Comparison of ENCODE assay signal across 31 cellular contexts in the genomic region with DNA sequence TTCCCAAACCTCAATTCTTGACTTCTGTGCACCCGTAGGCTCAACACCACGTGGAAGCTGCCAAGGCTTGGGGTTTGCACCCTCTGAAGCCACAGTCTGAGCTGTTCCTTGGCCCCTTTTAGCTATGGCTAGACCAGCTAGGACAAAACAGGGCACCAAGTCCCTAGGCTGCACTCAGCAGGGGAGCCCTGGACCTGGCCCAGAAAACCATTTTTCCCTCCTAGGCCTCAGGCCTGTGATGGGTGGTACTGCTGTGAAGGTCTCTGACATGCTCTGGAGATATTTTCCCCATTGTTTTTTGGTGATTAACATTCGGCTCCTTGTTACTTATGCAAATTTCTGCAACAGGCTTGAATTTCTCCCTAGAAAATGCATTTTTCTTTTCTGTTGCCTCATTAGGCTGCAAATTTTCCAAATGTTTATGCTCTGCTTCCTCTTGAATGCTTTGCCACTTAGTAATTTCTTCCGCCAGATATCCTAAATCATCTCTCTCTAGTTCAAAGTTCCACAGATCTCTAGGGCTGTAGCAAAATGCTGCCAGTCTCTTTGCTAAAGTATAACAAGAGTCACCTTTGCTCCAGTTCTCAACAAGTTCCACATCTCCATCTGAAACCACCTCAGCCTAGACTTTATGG.
DNase-seq lines count a peak whose midpoint lies in the region; ATAC-seq lines count a peak whose summit lies in the region.
"Had no signal": no experiment of that assay in that cellular context is flagged by ENCODE, and none has a peak within 500 bp of the region (broad histone marks: within the 10 kb centered on the region; RNA-seq: fewer than 3 reads in every experiment).

No MANE protein-coding gene starts in this region.

- H3K4me1 ChIP-seq in BLaER1 treated with 17β-estradiol and CSF1 and Interleukin-3, amounts not matched to agents 10 nM and 100 nM, result peaks cover 61 to 84% (median 71%) of the 10 kb centered on the region in 10 experiments
- peaks cover 3% of the 10 kb centered on the region for H3K4me1 ChIP-seq in mesenchymal stem cell (ENCODE audit: control insufficient read depth, insufficient read depth, low read depth, low read length)
- H3K4me1 ChIP-seq: A549, foreskin keratinocyte had no signal

- peak overlapping the region; percentile 78 for H4K8ac ChIP-seq in mesenchymal stem cell (ENCODE audit: low read length)

- peaks cover 7 to 42% (median 37%) of the 10 kb centered on the region in 11 experiments; a peak in 20 of 22 replicates for H3K9me3 ChIP-seq in BLaER1 treated with 17β-estradiol and CSF1 and Interleukin-3, amounts not matched to agents 10 nM and 100 nM (replicated peaks in 1 of 11)
- H3K9me3 ChIP-seq in mesenchymal stem cell (ENCODE audit: control insufficient read depth, low read length), result no peaks in the 10 kb centered on the region
- H3K9me3 ChIP-seq: A549, esophagus squamous epithelium, heart left ventricle, SJSA1 had no signal

- no peak overlapping the region for H3K14ac ChIP-seq in mesenchymal stem cell (ENCODE audit: low read length in 2 of 2)

- peaks cover 0 to 23% (median 7%) of the 10 kb centered on the region in 11 experiments; a peak in 7 of 22 replicates for H3K36me3 ChIP-seq in BLaER1 treated with 17β-estradiol and CSF1 and Interleukin-3, amounts not matched to agents 10 nM and 100 nM
- no peaks in the 10 kb centered on the region for H3K36me3 ChIP-seq in mesenchymal stem cell (ENCODE audit: control insufficient read depth in 1 of 2, insufficient read depth in 2 of 2, low read depth in 1 of 2, low read length in 2 of 2)
- H3K36me3 ChIP-seq: esophagus squamous epithelium, heart left ventricle, SJSA1, WERI-Rb-1 had no signal

- peak overlapping the region; percentile 55 to 97 (median 92) for H3K27ac ChIP-seq in BLaER1 treated with 17β-estradiol and CSF1 and Interleukin-3, amounts not matched to agents 10 nM and 100 nM
- H3K27ac ChIP-seq in angular gyrus (ENCODE audit: low read depth, low read length) (peak overlapping the region; percentile 40), mesenchymal stem cell (ENCODE audit: low read length, poor library complexity, severe bottlenecking) (no peak overlapping the region)
- H3K27ac ChIP-seq: A549, foreskin keratinocyte, RWPE1, SJSA1, WERI-Rb-1 had no signal

- WGBS in mesenchymal stem cell, result 58% methylated on average over 4 of the region's 4 CpGs

- H3K79me1 ChIP-seq in mesenchymal stem cell (replicated peaks; ENCODE audit: low read length, poor library complexity, severe bottlenecking), result no peaks in the 10 kb centered on the region

- H3K4ac ChIP-seq in mesenchymal stem cell (ENCODE audit: low read depth in 1 of 2, low read length in 2 of 2), result peak overlapping the region in 1 of 2 experiments; percentile 73

- peak overlapping the region; percentile 58 to 93 (median 76) for H3K4me2 ChIP-seq in BLaER1 treated with 17β-estradiol and CSF1 and Interleukin-3, amounts not matched to agents 10 nM and 100 nM
- no peak overlapping the region for H3K4me2 ChIP-seq in mesenchymal stem cell (ENCODE audit: low read length, poor library complexity, severe bottlenecking)
- H3K4me2 ChIP-seq: A549 had no signal

- H3K4me3 ChIP-seq in BLaER1 treated with 17β-estradiol and CSF1 and Interleukin-3, amounts not matched to agents 10 nM and 100 nM, result peak overlapping the region in 8 of 10 experiments; percentile 8 to 44 (median 32); a peak in 12 of 20 replicates
- H3K4me3 ChIP-seq in mesenchymal stem cell (ENCODE audit: insufficient read depth in 1 of 2, low read depth in 1 of 2, low read length in 2 of 2), result no peak overlapping the region
- H3K4me3 ChIP-seq: A549, esophagus squamous epithelium, GM12878, heart left ventricle, lung, SJSA1 had no signal

- H2BK15ac ChIP-seq in mesenchymal stem cell (ENCODE audit: low read depth, poor library complexity, severe bottlenecking), result peak overlapping the region; percentile 44

- peak; percentile 61 for DNase-seq in mesenchymal stem cell
- no peak for DNase-seq in GM03348 (ENCODE audit: low spot score)
- no peak for DNase-seq in OCI-M1 (lab: John Stamatoyannopoulos, UW)
- DNase-seq: activated CD4-positive, alpha-beta T cell treated with anti-CD3 and anti-CD28 coated beads for 4 hours; activated CD8-positive, alpha-beta memory T cell treated with anti-CD3 and anti-CD28 coated beads for 24 hours; activated naive CD8-positive, alpha-beta T cell treated with anti-CD3 and anti-CD28 coated beads, Interleukin-2, amount 50 U/mL, for 24 hours; activated T-cell treated with anti-CD3 and anti-CD28 coated beads for 4 hours; central memory CD4-positive, alpha-beta T cell; dermis blood vessel endothelial cell; DMS 273 treated with DMSO at 0.1 percent for 48 hours; esophagus squamous epithelium; foreskin keratinocyte; GOT3; heart left ventricle; NCI-H1105 treated with DMSO at 0.1 percent for 48 hours; NCI-H1930; NCI-H2171 treated with DMSO at 0.1 percent for 48 hours; NCI-H510A; stimulated activated CD4-positive, alpha-beta T cell treated with anti-CD3 and anti-CD28 coated beads, Interleukin-15, amount 100 ng/mL, for 24 hours; stimulated activated naive CD4-positive, alpha-beta T cell; WERI-Rb-1 had no signal

- peak overlapping the region in 10 of 11 experiments; percentile 67 to 79 (median 74); a peak in 19 of 22 replicates for H3K9ac ChIP-seq in BLaER1 treated with 17β-estradiol and CSF1 and Interleukin-3, amounts not matched to agents 10 nM and 100 nM
- no peak overlapping the region for H3K9ac ChIP-seq in mesenchymal stem cell (ENCODE audit: low read length)

- peak overlapping the region in 1 of 2 experiments; percentile 75 for H2BK12ac ChIP-seq in mesenchymal stem cell (ENCODE audit: low read length in 2 of 2)

- peak overlapping the region; percentile 54 for H2BK120ac ChIP-seq in mesenchymal stem cell (ENCODE audit: low read depth, low read length)

- no peaks in the 10 kb centered on the region for H3K27me3 ChIP-seq in BLaER1 treated with 17β-estradiol and CSF1 and Interleukin-3, amounts not matched to agents 10 nM and 100 nM
- H3K27me3 ChIP-seq in mesenchymal stem cell (ENCODE audit: control insufficient read depth in 1 of 2, insufficient read depth in 1 of 2, low read length in 2 of 2), result no peaks in the 10 kb centered on the region
- H3K27me3 ChIP-seq: esophagus squamous epithelium, foreskin keratinocyte, SJSA1 had no signal

- peak; percentile 30 for ATAC-seq in GM19043 (IDR thresholded peaks at IDR 0.05; ENCODE audit: low read depth, unreplicated experiment)
- ATAC-seq in GM19351 (IDR thresholded peaks at IDR 0.05; ENCODE audit: unreplicated experiment), result no peak
- ATAC-seq in HG02571 (IDR thresholded peaks at IDR 0.05; ENCODE audit: unreplicated experiment), result no peak
- ATAC-seq: A549; activated naive CD8-positive, alpha-beta T cell treated with anti-CD3 and anti-CD28 coated beads, Interleukin-2, amount 50 U/mL, for 24 hours; foreskin keratinocyte had no signal

- no peak overlapping the region for H2AFZ ChIP-seq in mesenchymal stem cell (ENCODE audit: low read depth, low read length)

- peak overlapping the region; percentile 67 to 80 for H3K18ac ChIP-seq in mesenchymal stem cell (ENCODE audit: low read depth in 1 of 2, low read length in 2 of 2)

- no peaks in the 10 kb centered on the region for H4K20me1 ChIP-seq in BLaER1 treated with 17β-estradiol and CSF1 and Interleukin-3, amounts not matched to agents 10 nM and 100 nM

- peak overlapping the region; percentile 11 for H4K91ac ChIP-seq in mesenchymal stem cell (ENCODE audit: low read length)

- H2AK5ac ChIP-seq in mesenchymal stem cell (ENCODE audit: low read length, severe bottlenecking), result no peak overlapping the region

- H2BK5ac ChIP-seq in mesenchymal stem cell (ENCODE audit: low read depth, low read length, poor library complexity, severe bottlenecking), result no peak overlapping the region

- H3K23ac ChIP-seq in mesenchymal stem cell (ENCODE audit: low read length in 2 of 2), result no peak overlapping the region

Comparison
In these comparisons a context has a peak if more than half of its experiments do, and no peak if none do; other contexts are left out.
1. H3K4me3 ChIP-seq: peak in BLaER1 treated with 17β-estradiol and CSF1 and Interleukin-3, amounts not matched to agents 10 nM and 100 nM (8 of 10); none in mesenchymal stem cell (0 of 2).